ENCODE assay signal across 1 cellular context in genomic region chr2:84971799-84972790, GRCh38.
TF ChIP-seq lines count a peak whose summit lies in the region.

No MANE protein-coding gene starts in this region.

TF ChIP-seq in K562, 482 proteins besides CTCF, POLR2A, EP300 and RAD21 (continued from another document):
- TF ChIP-seq MGA (IDR thresholded peaks at IDR 0.05) (peak; percentile 42; the same call in 1 of the 2 replicates), POLR2G (IDR thresholded peaks at IDR 0.05; ENCODE audit: low read depth, low read length) (peak; percentile 59), FOXP4 (CRISPR knock-in tag; IDR thresholded peaks at IDR 0.05; ENCODE audit: borderline replicate concordance) (0 out of 2 replicates have a peak, but pooled peaks have one; percentile 9), NR2F6 (CRISPR knock-in tag; IDR thresholded peaks at IDR 0.05) (no peak), HCFC1 (IDR thresholded peaks at IDR 0.05; ENCODE audit: low read depth, low read length) (0 out of 2 replicates have a peak, but pooled peaks have one; percentile 5), E2F4 (CRISPR knock-in tag; IDR thresholded peaks at IDR 0.05; ENCODE audit: low read depth) (no peak), ZNF639 (CRISPR knock-in tag; conservative IDR thresholded peaks at IDR 0.05 in 1 of 2, IDR thresholded peaks at IDR 0.05 in 1 of 2) (peak; percentile 41 to 85; a peak in 1 of 4 replicates)
